26 cellular contexts compared by ENCODE assay signal in the genomic region with DNA sequence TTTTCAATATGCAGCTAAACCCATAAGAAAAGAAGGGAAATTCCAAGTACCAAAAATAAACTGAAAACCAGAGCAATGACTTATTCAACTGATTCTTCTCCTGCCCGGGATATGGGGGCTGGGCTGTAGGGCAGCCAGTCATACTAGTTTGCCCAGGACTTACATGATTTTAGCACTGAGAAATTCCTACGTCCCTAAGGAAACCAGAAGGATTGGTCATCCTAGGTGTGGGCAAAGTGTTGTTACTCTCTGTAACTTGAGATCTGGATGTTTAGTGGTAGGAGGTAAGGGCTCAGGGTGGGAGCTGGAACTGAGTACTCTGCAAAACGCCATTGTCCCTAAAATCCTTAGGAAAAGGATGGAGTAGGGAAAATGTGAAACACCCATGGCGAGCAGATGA. TPM values are rescaled to one million over a fixed set of nuclear protein-coding genes. Genes with fewer than 3 reads are reported as not detected.
A peak's percentile ranks its signal among the peaks of the same experiment; 100 is the strongest.
DNase-seq lines count a peak whose midpoint lies in the region; ATAC-seq and TF ChIP-seq lines count a peak whose summit lies in the region.
"Had no signal": no experiment of that assay in that cellular context is flagged by ENCODE, and none has a peak within 500 bp of the region (broad histone marks: within the 10 kb centered on the region; RNA-seq: fewer than 3 reads in every experiment).

No MANE protein-coding gene starts in this region.

- intact Hi-C loops in cardiac septum (cut with DNase I): loop anchor here (10.0 kb wide), 1 partner anchor 198 kb away; no protein-coding TSS in a partner anchor

- no peaks in the 10 kb centered on the region for H3K9me3 Mint-ChIP-seq in HFFc6
- H3K9me3 Mint-ChIP-seq: activated naive CD8-positive, alpha-beta T cell treated with anti-CD3 and anti-CD28 coated beads, Interleukin-2, amount 50 U/mL, for 24 hours had no signal

- in situ Hi-C loops in astrocyte of the spinal cord (cut with HindIII; ENCODE audit: low sequenced_read_pairs): no loop called here

- DNase-seq in Daoy (ENCODE audit: low read depth) (peak; percentile 39), HFFc6 (peak; percentile 46), astrocyte of the spinal cord (ENCODE audit: low read depth, low spot score) (peak; percentile 9), left kidney (ENCODE audit: low read depth, low spot score) (peak; percentile 3), cardiac septum (ENCODE audit: low spot score) (no peak), HK-2 (ENCODE audit: unreplicated experiment) (no peak), epidermal melanocyte (ENCODE audit: insufficient read length, low spot score) (no peak)
- DNase-seq: ACHN; activated effector memory CD4-positive, alpha-beta T cell treated with Interleukin-2 at 50 U/mL for 16 hours; activated naive CD8-positive, alpha-beta T cell treated with anti-CD3 and anti-CD28 coated beads, Interleukin-2, amount 50 U/mL, for 24 hours; CD4-positive, CD25-positive, alpha-beta regulatory T cell; dermis blood vessel endothelial cell; DMS 273 treated with DMSO at 0.1 percent for 48 hours; foreskin fibroblast; GF-D8; hippocampal formation; naive thymus-derived CD8-positive, alpha-beta T cell; NCI-H1694; NCI-H774; WERI-Rb-1 had no signal

- ATAC-seq in GM21528 (IDR thresholded peaks at IDR 0.05; ENCODE audit: low FRiP score, unreplicated experiment): no peak
- ATAC-seq: activated naive CD8-positive, alpha-beta T cell treated with anti-CD3 and anti-CD28 coated beads, Interleukin-2, amount 50 U/mL, for 24 hours; naive thymus-derived CD8-positive, alpha-beta T cell; sciatic nerve had no signal

- TF ChIP-seq CTCF in HFFc6 (IDR thresholded peaks at IDR 0.05) (no peak), astrocyte of the spinal cord (IDR thresholded peaks at IDR 0.05; ENCODE audit: low read depth, low read length) (no peak)

- peaks cover 30% of the 10 kb centered on the region for H3K4me1 Mint-ChIP-seq in HFFc6 (ENCODE audit: low read depth)
- H3K4me1 Mint-ChIP-seq: CD4-positive, CD25-positive, alpha-beta regulatory T cell; naive thymus-derived CD8-positive, alpha-beta T cell had no signal

- H3K36me3 Mint-ChIP-seq in HFFc6 (ENCODE audit: low read depth): no peaks in the 10 kb centered on the region
- H3K36me3 Mint-ChIP-seq: CD4-positive, CD25-positive, alpha-beta regulatory T cell; naive thymus-derived CD8-positive, alpha-beta T cell had no signal

- no peak overlapping the region for H3K27ac Mint-ChIP-seq in HFFc6
- H3K27ac Mint-ChIP-seq: activated naive CD8-positive, alpha-beta T cell treated with anti-CD3 and anti-CD28 coated beads, Interleukin-2, amount 50 U/mL, for 24 hours; CD4-positive, CD25-positive, alpha-beta regulatory T cell; naive thymus-derived CD8-positive, alpha-beta T cell had no signal

- no peak overlapping the region for H3K4me3 ChIP-seq in astrocyte of the spinal cord (ENCODE audit: low read depth, low read length)
- H3K4me3 ChIP-seq: cardiac muscle cell, vagina had no signal

- no peak overlapping the region for H3K4me3 Mint-ChIP-seq in HFFc6
- H3K4me3 Mint-ChIP-seq: activated naive CD8-positive, alpha-beta T cell treated with anti-CD3 and anti-CD28 coated beads, Interleukin-2, amount 50 U/mL, for 24 hours; CD4-positive, CD25-positive, alpha-beta regulatory T cell; naive thymus-derived CD8-positive, alpha-beta T cell had no signal

- H3K27me3 Mint-ChIP-seq in HFFc6 (ENCODE audit: insufficient read depth): no peaks in the 10 kb centered on the region

RNA-seq across cellular contexts. Expression of a gene that starts 1.2 kb away (rescaled TPM):
- not detected in 2 replicates for total RNA-seq in Daoy (2014; rRNA removed; shearing (Covaris generic))
- not detected for total RNA-seq in HFFc6 (2021; fragmentation: NEBNext Ultra II Directional; extraction: Animal tissue kit (Norgen Biotek cat#: 25700))
- total RNA-seq in cardiac septum: not detected
- total RNA-seq: cardiac muscle cell; CD4-positive, CD25-positive, alpha-beta regulatory T cell; dermis blood vessel endothelial cell; endothelial cell of umbilical vein; naive thymus-derived CD8-positive, alpha-beta T cell; sciatic nerve; SK-MEL-5; vagina had no signal

Comparison
In these comparisons a context has a peak if more than half of its experiments do, and no peak if none do; other contexts are left out.
1. DNase-seq: peak in Daoy (single experiment), HFFc6 (single experiment), astrocyte of the spinal cord (single experiment) and left kidney (single experiment); none in cardiac septum (single experiment), HK-2 (single experiment) and epidermal melanocyte (single experiment).